ENCODE assay signal across 8 cellular contexts in the genomic region with DNA sequence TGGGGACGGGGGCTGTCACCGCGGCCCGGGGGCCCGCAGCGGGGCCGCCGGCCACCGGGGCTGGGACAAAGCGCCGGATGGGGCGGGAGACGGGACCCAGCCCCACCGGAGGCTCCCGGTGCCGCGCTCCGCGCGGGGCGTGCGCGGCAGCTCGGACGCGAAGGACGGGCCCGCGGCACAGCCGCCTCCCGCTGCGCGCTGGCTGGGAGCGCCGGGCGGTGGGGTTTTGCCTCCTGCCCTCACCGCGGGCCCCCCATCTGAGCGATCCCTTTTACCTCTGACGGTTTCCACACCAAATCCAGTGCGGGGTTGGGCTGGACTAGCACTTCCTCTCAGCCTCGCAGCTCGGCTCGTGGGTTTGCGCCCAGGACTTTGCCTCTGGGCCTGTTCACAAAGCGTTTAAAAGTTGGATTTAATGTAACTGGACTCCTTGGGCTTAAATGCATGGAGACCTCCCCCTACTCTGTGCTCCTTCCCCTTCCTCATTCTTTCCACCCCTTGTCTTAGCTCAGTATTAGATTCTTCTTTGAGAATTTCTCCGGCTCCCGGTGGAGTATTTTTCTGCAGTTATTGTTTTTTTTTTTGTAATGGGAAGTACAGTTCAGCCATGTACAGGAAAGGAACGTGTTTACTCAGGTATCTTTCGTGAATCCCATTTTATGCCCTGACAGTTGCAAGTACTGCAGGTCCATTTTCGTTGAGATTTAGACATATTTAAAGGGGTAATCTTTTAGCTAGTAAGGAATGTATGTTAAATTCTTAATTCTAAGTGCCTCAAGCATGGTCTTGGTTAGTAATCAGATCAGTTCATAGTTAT. TPM values are rescaled to one million over a fixed set of nuclear protein-coding genes. Genes with fewer than 3 reads are reported as not detected.
DNase-seq lines count a peak whose midpoint lies in the region; ATAC-seq and TF ChIP-seq lines count a peak whose summit lies in the region.

No MANE protein-coding gene starts in this region.

- peak in 1 of 2 donors; percentile 4 for TF ChIP-seq POLR2A in thyroid gland (IDR thresholded peaks at IDR 0.05)

- DNase-seq in BE2C (no peak), NCI-H748 (lab: John Stamatoyannopoulos, UW; ENCODE audit: unreplicated experiment) (peak; percentile 70), fibroblast of gingiva (ENCODE audit: low read depth) (peak; percentile 43), myocyte (ENCODE audit: low read depth) (peak; percentile 59), thyroid gland (peak; percentile 57 to 60)
- no peak for DNase-seq in activated T-cell treated with anti-CD3 and anti-CD28 coated beads, Interleukin-2, amount 50 U/mL, for 24 hours

- peaks cover 2% of the 10 kb centered on the region for H3K36me3 Mint-ChIP-seq in activated T-cell treated with anti-CD3 and anti-CD28 coated beads, Interleukin-2, amount 50 U/mL, for 24 hours (ENCODE audit: low read depth)

- intact Hi-C loops in thyroid gland (cut with DNase I): no loop called here

- 1% methylated on average over 13 to 25 of the region's 51 CpGs for WGBS in thyroid gland, 2 donors

- H3K27me3 ChIP-seq in BE2C (peaks cover 23% of the 10 kb centered on the region), thyroid gland (no peaks in the 10 kb centered on the region)

- H3K36me3 ChIP-seq in BE2C: no peaks in the 10 kb centered on the region
- no peaks in the 10 kb centered on the region for H3K36me3 ChIP-seq in thyroid gland

- H3K27ac ChIP-seq in thyroid gland: peak overlapping the region; percentile 91 to 99 (median 96)

- H3K9me3 ChIP-seq in BE2C: peaks cover 4% of the 10 kb centered on the region; the same call in 1 of the 2 replicates
- no peaks in the 10 kb centered on the region for H3K9me3 ChIP-seq in thyroid gland

- no peak overlapping the region for H3K27ac Mint-ChIP-seq in activated T-cell treated with anti-CD3 and anti-CD28 coated beads, Interleukin-2, amount 50 U/mL, for 24 hours

- H3K4me3 ChIP-seq in BE2C (ENCODE audit: low read depth, low read length) (peak overlapping the region; percentile 68), thyroid gland (replicated peaks in 1 of 3) (peak overlapping the region; percentile 43 to 92 (median 81))

- H3K4me3 Mint-ChIP-seq in activated T-cell treated with anti-CD3 and anti-CD28 coated beads, Interleukin-2, amount 50 U/mL, for 24 hours: peak overlapping the region; percentile 86

- H3K4me1 Mint-ChIP-seq in activated T-cell treated with anti-CD3 and anti-CD28 coated beads, Interleukin-2, amount 50 U/mL, for 24 hours (ENCODE audit: low read depth): peaks cover 17% of the 10 kb centered on the region

- H3K27me3 Mint-ChIP-seq in activated T-cell treated with anti-CD3 and anti-CD28 coated beads, Interleukin-2, amount 50 U/mL, for 24 hours: peaks cover 61% of the 10 kb centered on the region

- ATAC-seq in GM18870 (IDR thresholded peaks at IDR 0.05; ENCODE audit: unreplicated experiment) (peak; percentile 25), HG03108 (IDR thresholded peaks at IDR 0.05; ENCODE audit: unreplicated experiment) (peak; percentile 28)

- no peaks in the 10 kb centered on the region for H3K9me3 Mint-ChIP-seq in activated T-cell treated with anti-CD3 and anti-CD28 coated beads, Interleukin-2, amount 50 U/mL, for 24 hours

- TF ChIP-seq CTCF in BE2C (IDR thresholded peaks at IDR 0.05; ENCODE audit: low read depth, low read length) (no peak), thyroid gland (IDR thresholded peaks at IDR 0.05) (no peak)

- H3K4me1 ChIP-seq in BE2C (no peaks in the 10 kb centered on the region), thyroid gland (peaks cover 41 to 51% of the 10 kb centered on the region in 2 donors)

RNA-seq across cellular contexts. Expression of gene FCHO2, which starts 0.7 kb away (rescaled TPM):
- 0.99 TPM for polyA plus RNA-seq in BE2C (2012; ENCODE audit: insufficient read depth, insufficient read length, low read depth)
- total RNA-seq in myocyte (12.5 and 14.7 TPM in 2 replicates), thyroid gland (10 to 100 TPM; 38.7 to 57.0 (median 46.5) TPM)
- 7.0 TPM for polyA plus RNA-seq in myocyte (2012)

Comparison
In these comparisons a context has a peak if more than half of its experiments do, and no peak if none do; other contexts are left out.
1. DNase-seq: peak in NCI-H748 (single experiment), fibroblast of gingiva (single experiment), myocyte (single experiment) and thyroid gland (2 of 2); none in BE2C (single experiment) and activated T-cell treated with anti-CD3 and anti-CD28 coated beads, Interleukin-2, amount 50 U/mL, for 24 hours (single experiment).